In the genomic region with DNA sequence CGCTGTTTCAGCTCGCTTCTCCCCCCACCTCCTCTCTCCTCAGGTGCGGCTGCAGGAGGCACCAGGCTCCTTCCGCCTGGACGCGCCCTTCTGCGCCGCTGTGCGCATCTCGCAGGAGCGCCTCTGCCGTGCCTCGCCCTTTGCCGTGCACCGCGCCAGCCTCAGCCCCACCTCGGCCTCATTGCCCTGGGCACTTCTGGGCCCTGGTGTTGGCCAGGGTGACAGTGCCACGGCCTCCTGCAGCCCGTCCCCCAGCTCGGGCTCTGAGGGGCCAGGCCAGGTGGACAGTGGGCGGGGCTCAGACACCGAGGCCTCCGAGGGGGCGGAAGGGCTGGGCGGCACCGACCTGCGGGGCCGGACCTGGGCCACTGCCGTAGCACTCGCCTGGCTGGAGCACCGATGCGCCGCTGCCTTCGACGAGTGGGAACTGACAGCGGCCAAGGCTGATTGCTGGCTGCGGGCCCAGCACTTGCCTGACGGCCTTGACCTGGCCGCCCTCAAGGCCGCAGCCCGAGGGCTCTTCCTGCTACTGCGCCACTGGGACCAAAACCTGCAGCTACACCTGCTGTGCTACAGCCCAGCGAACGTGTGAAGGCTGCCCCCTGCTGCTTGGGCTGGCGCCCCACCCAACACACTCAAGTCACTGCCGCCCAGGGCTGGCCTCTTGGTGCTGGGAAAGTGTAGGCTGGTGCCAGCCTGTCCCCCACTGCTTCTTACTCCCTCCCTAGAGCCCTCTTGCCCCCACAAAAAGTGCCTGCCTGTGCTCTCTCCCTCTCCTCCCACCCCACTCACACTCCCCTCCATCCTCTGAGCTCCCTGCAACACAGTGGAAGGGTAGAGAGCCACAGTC, we compare ENCODE assay signal across 8 cellular contexts. TPM values are rescaled to one million over a fixed set of nuclear protein-coding genes. Genes with fewer than 3 reads are reported as not detected.
DNase-seq lines count a peak whose midpoint lies in the region; FAIRE-seq and TF ChIP-seq lines count a peak whose summit lies in the region.

No MANE protein-coding gene starts in this region.

- H3K9me3 Mint-ChIP-seq in HFFc6 = no peaks in the 10 kb centered on the region
- H3K9me3 Mint-ChIP-seq in astrocyte (ENCODE audit: unreplicated experiment) = no peaks in the 10 kb centered on the region

- H3K4me1 Mint-ChIP-seq in HFFc6 (ENCODE audit: low read depth) = no peaks in the 10 kb centered on the region
- H3K4me1 Mint-ChIP-seq in astrocyte (ENCODE audit: low read depth, unreplicated experiment) = no peaks in the 10 kb centered on the region

- no peaks in the 10 kb centered on the region for H3K9me3 ChIP-seq in astrocyte (ENCODE audit: insufficient read depth, low read depth, low read length)

- no peak for TF ChIP-seq POLR2A in GM12892 (IDR thresholded peaks at IDR 0.05; ENCODE audit: low read depth, low read length)

- no peaks in the 10 kb centered on the region for H3K4me1 ChIP-seq in astrocyte (ENCODE audit: insufficient read depth, low read length)

- H3K27ac Mint-ChIP-seq in HFFc6 (no peak overlapping the region), astrocyte (ENCODE audit: unreplicated experiment) (no peak overlapping the region)

- H3K4me3 Mint-ChIP-seq in HFFc6 (no peak overlapping the region), astrocyte (ENCODE audit: unreplicated experiment) (no peak overlapping the region)

- H3K36me3 Mint-ChIP-seq in HFFc6 (ENCODE audit: low read depth) (peaks cover 15% of the 10 kb centered on the region), astrocyte (ENCODE audit: low read depth, unreplicated experiment) (no peaks in the 10 kb centered on the region)

- peaks cover 4% of the 10 kb centered on the region for H3K27me3 ChIP-seq in astrocyte (ENCODE audit: insufficient read depth, low read length)

- H3K4me2 ChIP-seq in astrocyte (ENCODE audit: low read length) = no peak overlapping the region

- H3K79me2 ChIP-seq in astrocyte (ENCODE audit: insufficient read depth, low read length) = no peaks in the 10 kb centered on the region

- no peak overlapping the region for H3K9ac ChIP-seq in astrocyte (ENCODE audit: low read length)

- peaks cover 4% of the 10 kb centered on the region; the same call in 1 of the 2 replicates for H3K27me3 Mint-ChIP-seq in HFFc6 (ENCODE audit: insufficient read depth)
- H3K27me3 Mint-ChIP-seq in astrocyte (ENCODE audit: low read depth, unreplicated experiment) = peaks cover 30% of the 10 kb centered on the region

- DNase-seq in COR-L47 (lab: John Stamatoyannopoulos, UW) (peak; percentile 18), HFFc6 (peak; percentile 4), astrocyte (ENCODE audit: low read depth) (no peak), lung microvascular endothelial cell (ENCODE audit: low read depth in 2 of 2) (peak; percentile 64 to 71), AML-193 (lab: John Stamatoyannopoulos, UW) (no peak), HTR-8/SVneo (ENCODE audit: insufficient read length, low spot score) (no peak), H4 (ENCODE audit: low spot score) (no peak), GM12892 (ENCODE audit: insufficient read length) (no peak)

- H4K20me1 ChIP-seq in astrocyte (ENCODE audit: insufficient read depth, low read length) = peaks cover 47% of the 10 kb centered on the region

- H3K4me3 ChIP-seq in astrocyte (ENCODE audit: insufficient read depth, low read depth, low read length) = no peak overlapping the region

- FAIRE-seq in astrocyte (lab: Jason Lieb, UNC) = no peak
- FAIRE-seq in HTR-8/SVneo (lab: Jason Lieb, UNC) = no peak
- no peak for FAIRE-seq in GM12892 (lab: Jason Lieb, UNC)

- no peak overlapping the region for H3K27ac ChIP-seq in astrocyte (ENCODE audit: low read depth, low read length)

- H3K36me3 ChIP-seq in astrocyte (ENCODE audit: insufficient read depth, low read length) = peaks cover 2% of the 10 kb centered on the region

- peak; percentile 75 for TF ChIP-seq CTCF in HFFc6 (IDR thresholded peaks at IDR 0.05)
- peak; percentile 25 for TF ChIP-seq CTCF in astrocyte (IDR thresholded peaks at IDR 0.05; ENCODE audit: insufficient read depth, low read depth, low read length)

- no peak overlapping the region for H2AFZ ChIP-seq in astrocyte (ENCODE audit: low read depth, low read length)

RNA-seq across cellular contexts. Expression of gene ALG3, which starts 7.1 kb away (rescaled TPM):
- total RNA-seq in HFFc6 (2021; fragmentation: NEBNext Ultra II Directional; extraction: Animal tissue kit (Norgen Biotek cat#: 25700)) = 10 to 100 TPM; 60.0 to 75.3 (median 69.5) TPM
- total RNA-seq in astrocyte = 47.1 and 51.1 TPM in 2 replicates
- total RNA-seq in lung microvascular endothelial cell = 15.5 and 20.4 TPM in 2 replicates
- 98.6 and 110 TPM in 2 replicates for total RNA-seq in H4 (2014; rRNA removed; shearing (Covaris generic))
- polyA plus RNA-seq in GM12892 (2012; ENCODE audit: missing spikeins) = 16.7 TPM

RNA-seq across cellular contexts. Expression of gene EEF1AKMT4, which starts 7.8 kb away (rescaled TPM):
- total RNA-seq in HFFc6 (2021; fragmentation: NEBNext Ultra II Directional; extraction: Animal tissue kit (Norgen Biotek cat#: 25700)) = 1 to 10 TPM; 3.3 to 4.8 (median 3.7) TPM
- 7.2 TPM in 2 replicates for total RNA-seq in astrocyte
- total RNA-seq in lung microvascular endothelial cell = 3.5 and 3.6 TPM in 2 replicates
- total RNA-seq in H4 (2014; rRNA removed; shearing (Covaris generic)) = 19.5 and 21.6 TPM in 2 replicates
- polyA plus RNA-seq in GM12892 (2012; ENCODE audit: missing spikeins) = 5.6 TPM

RNA-seq across cellular contexts. Expression of gene VWA5B2, which starts 12.3 kb away (rescaled TPM):
- total RNA-seq in HFFc6 (2021; fragmentation: NEBNext Ultra II Directional; extraction: Animal tissue kit (Norgen Biotek cat#: 25700)) = not detected
- total RNA-seq in astrocyte (0.23 TPM in 1 of 2 replicates, not detected in the other), lung microvascular endothelial cell (under 0.01 TPM in 1 of 2 replicates, not detected in the other)
- not detected in 2 replicates for total RNA-seq in H4 (2014; rRNA removed; shearing (Covaris generic))
- polyA plus RNA-seq in GM12892 (2012; ENCODE audit: missing spikeins) = not detected

RNA-seq across cellular contexts. Expression of gene CAMK2N2, which starts 19.7 kb away (rescaled TPM):
- total RNA-seq in HFFc6 (2021; fragmentation: NEBNext Ultra II Directional; extraction: Animal tissue kit (Norgen Biotek cat#: 25700)) = 1 to 10 TPM; 2.7 to 6.0 (median 3.4) TPM
- total RNA-seq in astrocyte (2.6 and 3.4 TPM in 2 replicates), lung microvascular endothelial cell (not detected in 2 replicates)
- total RNA-seq in H4 (2014; rRNA removed; shearing (Covaris generic)) = 0.47 and 1.6 TPM in 2 replicates
- not detected for polyA plus RNA-seq in GM12892 (2012; ENCODE audit: missing spikeins)

RNA-seq across cellular contexts. Expression of gene ECE2, which starts 34.1 kb away (rescaled TPM):
- total RNA-seq in HFFc6 (2021; fragmentation: NEBNext Ultra II Directional; extraction: Animal tissue kit (Norgen Biotek cat#: 25700)) = not detected
- total RNA-seq in astrocyte (not detected in 2 replicates), lung microvascular endothelial cell (not detected in 2 replicates)
- not detected in 2 replicates for total RNA-seq in H4 (2014; rRNA removed; shearing (Covaris generic))
- not detected for polyA plus RNA-seq in GM12892 (2012; ENCODE audit: missing spikeins)

Comparison
In these comparisons a context has a peak if more than half of its experiments do, and no peak if none do; other contexts are left out.
1. DNase-seq: peak in COR-L47 (single experiment), HFFc6 (single experiment) and lung microvascular endothelial cell (2 of 2); none in astrocyte (single experiment), AML-193 (0 of 2), HTR-8/SVneo (single experiment), H4 (single experiment) and GM12892 (single experiment).